ENCODE assay signal across 24 cellular contexts in genomic region chr3:146454796-146455195, GRCh38. TPM values are rescaled to one million over a fixed set of nuclear protein-coding genes. Genes with fewer than 3 reads are reported as not detected.
"Had no signal": no experiment of that assay in that cellular context is flagged by ENCODE, and none has a peak within 500 bp of the region (broad histone marks: within the 10 kb centered on the region; RNA-seq: fewer than 3 reads in every experiment).

No MANE protein-coding gene starts in this region.

- DNase-seq: activated CD4-positive, alpha-beta memory T cell treated with anti-CD3 and anti-CD28 coated beads for 36 hours; activated CD4-positive, alpha-beta T cell treated with anti-CD3 and anti-CD28 coated beads, Interleukin-2, amount 10 ng/mL, durations not matched to agents 7 days and 5 days; activated CD4-positive, CD25-positive, alpha-beta regulatory T cell; activated gamma-delta T cell; activated naive CD4-positive, alpha-beta T cell treated with anti-CD3 and anti-CD28 coated beads, Interleukin-2, amount 10 ng/mL, durations not matched to agents 7 days and 5 days; activated naive CD8-positive, alpha-beta T cell treated with anti-CD3 and anti-CD28 coated beads for 36 hours; activated T-cell treated with anti-CD3 and anti-CD28 coated beads for 4 hours; activated T-cell treated with anti-CD3 and anti-CD28 coated beads, Interleukin-2, amount 50 U/mL, for 48 hours; adrenal gland; aorta; Karpas-422; NCI-H1105 treated with DMSO at 0.1 percent for 48 hours; NCI-H1436 treated with DMSO at 0.1 percent for 48 hours; NCI-H187; NCI-H2081; NCI-H446; NCI-H524; PC-3; T-helper 1 cell had no signal

- H3K4me3 ChIP-seq: adrenal gland, SK-N-MC had no signal

- ATAC-seq: activated T-helper 17 cell treated with anti-CD3 and anti-CD28 coated beads, Interleukin-2, amount 50 U/mL, for 72 hours; PC-3 had no signal

- H3K27ac ChIP-seq: adrenal gland, SK-N-MC, VCaP had no signal

- H3K4me1 ChIP-seq: adrenal gland had no signal

- H3K9me3 ChIP-seq: adrenal gland had no signal

- H3K36me3 ChIP-seq: adrenal gland had no signal

- H3K27me3 ChIP-seq: adrenal gland had no signal

RNA-seq across cellular contexts. Expression of gene PLSCR2, which starts 14.6 kb away (rescaled TPM):
- total RNA-seq: activated CD4-positive, alpha-beta memory T cell treated with anti-CD3 and anti-CD28 coated beads for 36 hours; activated CD8-positive, alpha-beta memory T cell treated with anti-CD3 and anti-CD28 coated beads for 36 hours; activated naive CD8-positive, alpha-beta T cell treated with anti-CD3 and anti-CD28 coated beads for 36 hours; activated T-helper 17 cell treated with anti-CD3 and anti-CD28 coated beads, Interleukin-2, amount 50 U/mL, for 72 hours; bronchial epithelial cell; PC-3 had no signal
- polyA plus RNA-seq: adrenal gland, aorta had no signal
